ENCODE assay signal across 20 cellular contexts in genomic region chr6:25100288-25100687, GRCh38.
A peak's percentile ranks its signal among the peaks of the same experiment; 100 is the strongest.
DNase-seq lines count a peak whose midpoint lies in the region; ATAC-seq and TF ChIP-seq lines count a peak whose summit lies in the region.
"Had no signal": no experiment of that assay in that cellular context is flagged by ENCODE, and none has a peak within 500 bp of the region (broad histone marks: within the 10 kb centered on the region; RNA-seq: fewer than 3 reads in every experiment).

No MANE protein-coding gene starts in this region.

- H3K36me3 Mint-ChIP-seq in MCF 10A (ENCODE audit: insufficient read depth, unreplicated experiment): no peaks in the 10 kb centered on the region

- TF ChIP-seq CTCF in MCF 10A (IDR thresholded peaks at IDR 0.05; ENCODE audit: unreplicated experiment) (no peak), breast epithelium (IDR thresholded peaks at IDR 0.05) (no peak), fibroblast of mammary gland (conservative IDR thresholded peaks at IDR 0.05; ENCODE audit: control insufficient read depth, insufficient read depth, low read depth, low read length) (no peak), heart left ventricle (IDR thresholded peaks at IDR 0.05) (no peak)

- H3K36me3 ChIP-seq in breast epithelium: no peaks in the 10 kb centered on the region
- H3K36me3 ChIP-seq in heart left ventricle: peaks cover 0 to 80% (median 21%) of the 10 kb centered on the region in 9 donors
- H3K36me3 ChIP-seq: Peyer's patch had no signal

- DNase-seq in MCF 10A (ENCODE audit: unreplicated experiment): peak; percentile 7
- no peak for DNase-seq in breast epithelium (ENCODE audit: low spot score in 2 of 2)
- peak; percentile 24 for DNase-seq in fibroblast of mammary gland (ENCODE audit: low read depth)
- no peak for DNase-seq in OCI-M2 (lab: John Stamatoyannopoulos, UW; ENCODE audit: unreplicated experiment)
- DNase-seq in stimulated activated CD4-positive, alpha-beta T cell treated with anti-CD3 and anti-CD28 coated beads, Interleukin-1b, Interleukin-23, amount 100 ng/mL, for 48 hours: no peak
- DNase-seq in heart left ventricle: no peak
- DNase-seq: DMS53, NCI-H1105 treated with DMSO at 0.1 percent for 48 hours, NCI-H187, NCI-H446, NCI-H748 treated with DMSO at 0.1 percent for 48 hours, Peyer's patch, SHP77 had no signal

- WGBS in heart left ventricle, 4 donors: 56 to 81% (median 76%) methylated on average over 4 of the region's 4 CpGs

- H3K27me3 ChIP-seq in breast epithelium (no peaks in the 10 kb centered on the region), heart left ventricle (no peaks in the 10 kb centered on the region)
- H3K27me3 ChIP-seq: Peyer's patch had no signal

- no peaks in the 10 kb centered on the region for H3K27me3 Mint-ChIP-seq in MCF 10A (ENCODE audit: insufficient read depth, unreplicated experiment)

- no peak overlapping the region for H3K4me3 Mint-ChIP-seq in MCF 10A (ENCODE audit: unreplicated experiment)
- H3K4me3 Mint-ChIP-seq: CD14-positive monocyte had no signal

- H3K4me3 ChIP-seq in breast epithelium: no peak overlapping the region
- no peak overlapping the region for H3K4me3 ChIP-seq in fibroblast of mammary gland (ENCODE audit: control insufficient read depth, low read depth, low read length)
- no peak overlapping the region for H3K4me3 ChIP-seq in heart left ventricle
- H3K4me3 ChIP-seq: GM12878, K562, Peyer's patch had no signal

- POLR2A ChIA-PET in MCF 10A (lab: Yijun Ruan, JAX): interaction anchor here (0.7 to 1.0 kb wide), 2 partner anchors 12 to 76 kb away, joined by 3 to 4 read pairs; no protein-coding TSS in a partner anchor

- CTCF ChIA-PET in MCF 10A (lab: Yijun Ruan, JAX): no interaction called here

- peaks cover 6% of the 10 kb centered on the region for H3K4me1 Mint-ChIP-seq in MCF 10A (ENCODE audit: insufficient read depth, unreplicated experiment)

- no peaks in the 10 kb centered on the region for H3K4me1 ChIP-seq in breast epithelium
- H3K4me1 ChIP-seq in heart left ventricle: no peaks in the 10 kb centered on the region
- H3K4me1 ChIP-seq: Peyer's patch had no signal

- no peak for TF ChIP-seq POLR2A in breast epithelium (IDR thresholded peaks at IDR 0.05)
- no peak for TF ChIP-seq POLR2A in heart left ventricle (IDR thresholded peaks at IDR 0.05)

- no peaks in the 10 kb centered on the region for H3K9me3 Mint-ChIP-seq in MCF 10A (ENCODE audit: unreplicated experiment)
- H3K9me3 Mint-ChIP-seq: CD14-positive monocyte had no signal

- H3K9me3 ChIP-seq in breast epithelium (no peaks in the 10 kb centered on the region), heart left ventricle (no peaks in the 10 kb centered on the region)
- H3K9me3 ChIP-seq: Peyer's patch had no signal

- H3K27ac ChIP-seq in breast epithelium (no peak overlapping the region), heart left ventricle (no peak overlapping the region)
- H3K27ac ChIP-seq: HL-60, Peyer's patch had no signal

- intact Hi-C loops in MCF 10A (cut with micrococcal nuclease): no loop called here
- intact Hi-C loops in breast epithelium (cut with DNase I; ENCODE audit: low total_unique reads): no loop called here
- intact Hi-C loops in heart left ventricle (cut with DNase I): no loop called here

- BruUV-seq in MCF 10A (replicated peaks; lab: Mats Ljungman, UMichigan): no TSS peak

- ATAC-seq in SK-N-SH treated with all-trans-retinoic acid at 6 μM for 48 hours: peak; percentile 30; the same call in 1 of the 3 replicates
- no peak for ATAC-seq in HG02623 (IDR thresholded peaks at IDR 0.05; ENCODE audit: unreplicated experiment)
- no peak for ATAC-seq in heart left ventricle
- ATAC-seq: GM12878, HCT116, K562 had no signal

- no peak overlapping the region for H3K27ac Mint-ChIP-seq in MCF 10A (ENCODE audit: low read depth, unreplicated experiment)
- H3K27ac Mint-ChIP-seq: CD14-positive monocyte had no signal

TF ChIP-seq in SK-N-SH treated with all-trans-retinoic acid at 6 μM for 48 hours, 23 proteins besides CTCF, POLR2A, EP300 and RAD21:
- no peak for TF ChIP-seq PPARA (CRISPR knock-in tag; IDR thresholded peaks at IDR 0.05; ENCODE audit: borderline replicate concordance)
- TF ChIP-seq, protein P1, sequence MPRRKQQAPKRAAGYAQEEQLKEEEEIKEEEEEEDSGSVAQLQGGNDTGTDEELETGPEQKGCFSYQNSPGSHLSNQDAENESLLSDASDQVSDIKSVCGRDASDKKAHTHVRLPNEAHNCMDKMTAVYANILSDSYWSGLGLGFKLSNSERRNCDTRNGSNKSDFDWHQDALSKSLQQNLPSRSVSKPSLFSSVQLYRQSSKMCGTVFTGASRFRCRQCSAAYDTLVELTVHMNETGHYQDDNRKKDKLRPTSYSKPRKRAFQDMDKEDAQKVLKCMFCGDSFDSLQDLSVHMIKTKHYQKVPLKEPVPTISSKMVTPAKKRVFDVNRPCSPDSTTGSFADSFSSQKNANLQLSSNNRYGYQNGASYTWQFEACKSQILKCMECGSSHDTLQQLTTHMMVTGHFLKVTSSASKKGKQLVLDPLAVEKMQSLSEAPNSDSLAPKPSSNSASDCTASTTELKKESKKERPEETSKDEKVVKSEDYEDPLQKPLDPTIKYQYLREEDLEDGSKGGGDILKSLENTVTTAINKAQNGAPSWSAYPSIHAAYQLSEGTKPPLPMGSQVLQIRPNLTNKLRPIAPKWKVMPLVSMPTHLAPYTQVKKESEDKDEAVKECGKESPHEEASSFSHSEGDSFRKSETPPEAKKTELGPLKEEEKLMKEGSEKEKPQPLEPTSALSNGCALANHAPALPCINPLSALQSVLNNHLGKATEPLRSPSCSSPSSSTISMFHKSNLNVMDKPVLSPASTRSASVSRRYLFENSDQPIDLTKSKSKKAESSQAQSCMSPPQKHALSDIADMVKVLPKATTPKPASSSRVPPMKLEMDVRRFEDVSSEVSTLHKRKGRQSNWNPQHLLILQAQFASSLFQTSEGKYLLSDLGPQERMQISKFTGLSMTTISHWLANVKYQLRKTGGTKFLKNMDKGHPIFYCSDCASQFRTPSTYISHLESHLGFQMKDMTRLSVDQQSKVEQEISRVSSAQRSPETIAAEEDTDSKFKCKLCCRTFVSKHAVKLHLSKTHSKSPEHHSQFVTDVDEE (CRISPR knock-in tag; IDR thresholded peaks at IDR 0.05): no peak
- TF ChIP-seq, protein P2, sequence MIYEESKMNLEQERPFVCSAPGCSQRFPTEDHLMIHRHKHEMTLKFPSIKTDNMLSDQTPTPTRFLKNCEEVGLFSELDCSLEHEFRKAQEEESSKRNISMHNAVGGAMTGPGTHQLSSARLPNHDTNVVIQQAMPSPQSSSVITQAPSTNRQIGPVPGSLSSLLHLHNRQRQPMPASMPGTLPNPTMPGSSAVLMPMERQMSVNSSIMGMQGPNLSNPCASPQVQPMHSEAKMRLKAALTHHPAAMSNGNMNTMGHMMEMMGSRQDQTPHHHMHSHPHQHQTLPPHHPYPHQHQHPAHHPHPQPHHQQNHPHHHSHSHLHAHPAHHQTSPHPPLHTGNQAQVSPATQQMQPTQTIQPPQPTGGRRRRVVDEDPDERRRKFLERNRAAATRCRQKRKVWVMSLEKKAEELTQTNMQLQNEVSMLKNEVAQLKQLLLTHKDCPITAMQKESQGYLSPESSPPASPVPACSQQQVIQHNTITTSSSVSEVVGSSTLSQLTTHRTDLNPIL (CRISPR knock-in tag; IDR thresholded peaks at IDR 0.05; ENCODE audit: low read depth): no peak
- no peak for TF ChIP-seq ZNF8 (CRISPR knock-in tag; IDR thresholded peaks at IDR 0.05)
- TF ChIP-seq OSR1 (CRISPR knock-in tag; IDR thresholded peaks at IDR 0.05): no peak
- no peak for TF ChIP-seq ZNF565 (CRISPR knock-in tag; conservative IDR thresholded peaks at IDR 0.05; ENCODE audit: low read depth)
- no peak for TF ChIP-seq RARB (CRISPR knock-in tag; IDR thresholded peaks at IDR 0.05)
- no peak for TF ChIP-seq PATZ1 (CRISPR knock-in tag; IDR thresholded peaks at IDR 0.05; ENCODE audit: borderline replicate concordance)
- no peak for TF ChIP-seq POU6F1 (CRISPR knock-in tag; IDR thresholded peaks at IDR 0.05; ENCODE audit: borderline replicate concordance, low read depth)

Comparison
In these comparisons a context has a peak if more than half of its experiments do, and no peak if none do; other contexts are left out.
1. DNase-seq: peak in MCF 10A (single experiment) and fibroblast of mammary gland (single experiment); none in breast epithelium (0 of 2), OCI-M2 (single experiment), stimulated activated CD4-positive, alpha-beta T cell treated with anti-CD3 and anti-CD28 coated beads, Interleukin-1b, Interleukin-23, amount 100 ng/mL, for 48 hours (single experiment) and heart left ventricle (0 of 5).